In the genomic region with DNA sequence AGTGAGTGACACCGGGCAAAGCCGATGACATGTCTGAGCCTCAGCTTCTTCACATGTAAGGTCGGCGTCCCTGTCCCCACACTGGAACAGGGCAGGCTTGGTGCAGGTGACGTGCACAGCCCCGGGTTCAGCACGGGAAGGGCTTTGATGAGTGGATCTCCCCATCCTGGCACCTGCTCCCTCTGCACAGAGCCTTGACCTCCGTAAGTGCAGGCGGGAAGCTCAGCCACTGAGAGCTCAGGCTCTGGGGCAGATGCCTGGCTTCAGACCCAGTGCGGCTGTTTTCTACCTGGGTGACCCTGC, we compare ENCODE assay signal across 23 cellular contexts.
"Had no signal": no experiment of that assay in that cellular context is flagged by ENCODE, and none has a peak within 500 bp of the region (broad histone marks: within the 10 kb centered on the region; RNA-seq: fewer than 3 reads in every experiment).

No MANE protein-coding gene starts in this region.

- H3K9me3 ChIP-seq: body of pancreas, colonic mucosa, gastrocnemius medialis had no signal

- H3K36me3 ChIP-seq: colonic mucosa, gastrocnemius medialis had no signal

- ATAC-seq: activated CD8-positive, alpha-beta T cell treated with anti-CD3 and anti-CD28 coated beads for 36 hours; activated T-cell treated with anti-CD3 and anti-CD28 coated beads, Interleukin-2, amount 50 U/mL, for 4 hours; activated T-helper 17 cell treated with anti-CD3 and anti-CD28 coated beads, Interleukin-2, amount 50 U/mL, for 72 hours; body of pancreas; foreskin keratinocyte; gastrocnemius medialis; WTC11 had no signal

- H3K27me3 ChIP-seq: body of pancreas, colonic mucosa, gastrocnemius medialis had no signal

- H3K27ac ChIP-seq: body of pancreas, colonic mucosa, foreskin keratinocyte, gastrocnemius medialis, VCaP had no signal

- H3K4me1 ChIP-seq: body of pancreas, colonic mucosa, foreskin keratinocyte, gastrocnemius medialis had no signal

- H3K4me3 ChIP-seq: body of pancreas, colonic mucosa, gastrocnemius medialis had no signal

- DNase-seq: activated CD4-positive, alpha-beta T cell treated with anti-CD3 and anti-CD28 coated beads for 1 hour; activated CD4-positive, alpha-beta T cell treated with anti-CD3 and anti-CD28 coated beads for 4 hours; activated CD4-positive, alpha-beta T cell treated with anti-CD3 and anti-CD28 coated beads, Interleukin-2, amount 50 U/mL, for 1 hour; activated CD4-positive, alpha-beta T cell treated with anti-CD3 and anti-CD28 coated beads, Interleukin-2, amount 50 U/mL, for 48 hours; activated CD8-positive, alpha-beta memory T cell treated with anti-CD3 and anti-CD28 coated beads for 24 hours; activated CD8-positive, alpha-beta T cell treated with anti-CD3 and anti-CD28 coated beads for 36 hours; activated effector memory CD4-positive, alpha-beta T cell treated with Interleukin-2 at 50 U/mL for 16 hours; activated gamma-delta T cell treated with Interleukin-2 at 50 U/mL for 16 hours; activated naive CD4-positive, alpha-beta T cell treated with anti-CD3 and anti-CD28 coated beads, Interleukin-2, amount 50 U/mL, for 16 hours; activated naive CD4-positive, alpha-beta T cell treated with Interleukin-2 at 50 U/mL for 16 hours; activated T-cell treated with anti-CD3 and anti-CD28 coated beads, Interleukin-2, amount 50 U/mL, for 4 hours; amniotic stem cell; body of pancreas; colonic mucosa; effector memory CD4-positive, alpha-beta T cell; endodermal cell; foreskin keratinocyte; gastrocnemius medialis; glutamatergic neuron; T-helper 2 cell had no signal
